32 cellular contexts compared by ENCODE assay signal in genomic region chr4:36523182-36523581, GRCh38.
"Had no signal": no experiment of that assay in that cellular context is flagged by ENCODE, and none has a peak within 500 bp of the region (broad histone marks: within the 10 kb centered on the region; RNA-seq: fewer than 3 reads in every experiment).

No MANE protein-coding gene starts in this region.

- H3K4me1 Mint-ChIP-seq: activated B cell treated with CpG ODN at 0.5 μM for 24 hours; activated CD4-positive, alpha-beta memory T cell treated with anti-CD3 and anti-CD28 coated beads, Interleukin-2, amount 10 ng/mL, durations not matched to agents 7 days and 5 days; activated CD8-positive, alpha-beta memory T cell treated with anti-CD3 and anti-CD28 coated beads, Interleukin-2, amount 10 ng/mL, durations not matched to agents 7 days and 5 days; activated naive CD8-positive, alpha-beta T cell treated with anti-CD3 and anti-CD28 coated beads for 36 hours; activated T-helper 17 cell treated with anti-CD3 and anti-CD28 coated beads, Interleukin-2, amount 50 U/mL, for 72 hours had no signal

- ATAC-seq: activated CD8-positive, alpha-beta memory T cell treated with anti-CD3 and anti-CD28 coated beads, Interleukin-2, amount 10 ng/mL, durations not matched to agents 7 days and 5 days; activated T-cell treated with anti-CD3 and anti-CD28 coated beads, Interleukin-2, amount 50 U/mL, for 72 hours; activated T-helper 17 cell treated with anti-CD3 and anti-CD28 coated beads, Interleukin-2, amount 50 U/mL, for 72 hours; PC-3 had no signal

- H3K27ac ChIP-seq: brain microvascular endothelial cell, Peyer's patch, SJSA1 had no signal

- H3K27me3 ChIP-seq: brain microvascular endothelial cell, Peyer's patch, SJSA1 had no signal

- H3K27me3 Mint-ChIP-seq: activated B cell treated with CpG ODN at 0.5 μM for 24 hours; activated CD4-positive, alpha-beta memory T cell treated with anti-CD3 and anti-CD28 coated beads, Interleukin-2, amount 10 ng/mL, durations not matched to agents 7 days and 5 days; activated CD8-positive, alpha-beta memory T cell treated with anti-CD3 and anti-CD28 coated beads, Interleukin-2, amount 10 ng/mL, durations not matched to agents 7 days and 5 days; activated naive CD8-positive, alpha-beta T cell treated with anti-CD3 and anti-CD28 coated beads for 36 hours; activated T-helper 17 cell treated with anti-CD3 and anti-CD28 coated beads, Interleukin-2, amount 50 U/mL, for 72 hours had no signal

- DNase-seq: activated B cell treated with CpG ODN at 0.5 μM for 24 hours; activated CD4-positive, alpha-beta memory T cell treated with anti-CD3 and anti-CD28 coated beads, Interleukin-2, amount 10 ng/mL, durations not matched to agents 7 days and 5 days; activated CD4-positive, alpha-beta T cell treated with anti-CD3 and anti-CD28 coated beads for 1 hour; activated CD4-positive, alpha-beta T cell treated with anti-CD3 and anti-CD28 coated beads for 48 hours; activated CD8-positive, alpha-beta memory T cell treated with anti-CD3 and anti-CD28 coated beads for 24 hours; activated CD8-positive, alpha-beta memory T cell treated with anti-CD3 and anti-CD28 coated beads, Interleukin-2, amount 10 ng/mL, durations not matched to agents 7 days and 5 days; activated CD8-positive, alpha-beta memory T cell treated with anti-CD3 and anti-CD28 coated beads, Interleukin-2, amount 50 U/mL, for 48 hours; activated effector memory CD4-positive, alpha-beta T cell treated with anti-CD3 and anti-CD28 coated beads, Interleukin-2, amount 50 U/mL, for 16 hours; activated naive CD4-positive, alpha-beta T cell; activated naive CD4-positive, alpha-beta T cell treated with anti-CD3 and anti-CD28 coated beads, Interleukin-2, amount 50 U/mL, for 16 hours; activated naive CD8-positive, alpha-beta T cell treated with anti-CD3 and anti-CD28 coated beads for 36 hours; activated T-cell treated with anti-CD3 and anti-CD28 coated beads, Interleukin-2, amount 50 U/mL, for 72 hours; amniotic stem cell; aorta; brain microvascular endothelial cell; central memory CD4-positive, alpha-beta T cell; Karpas-422; NCI-H1105 treated with DMSO at 0.1 percent for 48 hours; NCI-H1436 treated with DMSO at 0.1 percent for 48 hours; NCI-H1694 treated with DMSO at 0.1 percent for 48 hours; NCI-H2029; NCI-H345; NCI-H524 treated with DMSO at 0.1 percent for 48 hours; PC-3; Peyer's patch; RPMI8226; SHP77 treated with DMSO at 0.1 percent for 48 hours; SK-N-SH had no signal

- H3K36me3 ChIP-seq: brain microvascular endothelial cell, Peyer's patch, SJSA1 had no signal

- H3K4me1 ChIP-seq: Peyer's patch, SJSA1 had no signal

- H3K9me3 ChIP-seq: SJSA1, SK-N-SH had no signal

- H3K4me2 ChIP-seq: SK-N-SH had no signal

- H3K4me3 ChIP-seq: Peyer's patch, SJSA1 had no signal

- H3K36me3 Mint-ChIP-seq: activated CD8-positive, alpha-beta memory T cell treated with anti-CD3 and anti-CD28 coated beads, Interleukin-2, amount 10 ng/mL, durations not matched to agents 7 days and 5 days; activated naive CD8-positive, alpha-beta T cell treated with anti-CD3 and anti-CD28 coated beads for 36 hours had no signal

- H3K27ac Mint-ChIP-seq: activated B cell treated with CpG ODN at 0.5 μM for 24 hours; activated CD4-positive, alpha-beta memory T cell treated with anti-CD3 and anti-CD28 coated beads, Interleukin-2, amount 10 ng/mL, durations not matched to agents 7 days and 5 days; activated CD8-positive, alpha-beta memory T cell treated with anti-CD3 and anti-CD28 coated beads, Interleukin-2, amount 10 ng/mL, durations not matched to agents 7 days and 5 days; activated naive CD8-positive, alpha-beta T cell treated with anti-CD3 and anti-CD28 coated beads for 36 hours; activated T-cell treated with anti-CD3 and anti-CD28 coated beads, Interleukin-2, amount 50 U/mL, for 72 hours; activated T-helper 17 cell treated with anti-CD3 and anti-CD28 coated beads, Interleukin-2, amount 50 U/mL, for 72 hours; T-helper 1 cell treated with Interleukin-12 subunit alpha and Interleukin-12 subunit beta and Interleukin-4 antibody, amounts not matched to agents 30 μg/mL and 1 μg/mL, for 36 hours; T-helper 2 cell treated with Interferon-gamma antibody and Interleukin-4, amounts not matched to agents 5 μg/mL and 100 μg/mL, for 36 hours had no signal

- H3K9ac ChIP-seq: SK-N-SH had no signal

- H3K4me3 Mint-ChIP-seq: activated B cell treated with CpG ODN at 0.5 μM for 24 hours; activated CD4-positive, alpha-beta memory T cell treated with anti-CD3 and anti-CD28 coated beads, Interleukin-2, amount 10 ng/mL, durations not matched to agents 7 days and 5 days; activated CD8-positive, alpha-beta memory T cell treated with anti-CD3 and anti-CD28 coated beads, Interleukin-2, amount 10 ng/mL, durations not matched to agents 7 days and 5 days; activated naive CD8-positive, alpha-beta T cell treated with anti-CD3 and anti-CD28 coated beads for 36 hours; activated T-cell treated with anti-CD3 and anti-CD28 coated beads, Interleukin-2, amount 50 U/mL, for 72 hours; activated T-helper 17 cell treated with anti-CD3 and anti-CD28 coated beads, Interleukin-2, amount 50 U/mL, for 72 hours; T-helper 1 cell treated with Interleukin-12 subunit alpha and Interleukin-12 subunit beta and Interleukin-4 antibody, amounts not matched to agents 30 μg/mL and 1 μg/mL, for 36 hours; T-helper 2 cell treated with Interferon-gamma antibody and Interleukin-4, amounts not matched to agents 5 μg/mL and 100 μg/mL, for 36 hours had no signal
